1 cellular context compared by ENCODE assay signal in genomic region chr2:9086465-9086864, GRCh38.
TF ChIP-seq lines count a peak whose summit lies in the region.

No MANE protein-coding gene starts in this region.

TF ChIP-seq in IMR-90, 13 proteins besides CTCF, POLR2A, EP300 and RAD21:
- TF ChIP-seq MAZ (IDR thresholded peaks at IDR 0.05; ENCODE audit: borderline replicate concordance, low read depth, low read length) (no peak), CEBPB (IDR thresholded peaks at IDR 0.05; ENCODE audit: low read depth, low read length) (peak; percentile 87), NFE2L2 (IDR thresholded peaks at IDR 0.05; ENCODE audit: low read depth, low read length) (no peak), CHD1 (IDR thresholded peaks at IDR 0.05; ENCODE audit: low read depth, low read length) (no peak), SMC3 (IDR thresholded peaks at IDR 0.05; ENCODE audit: low read depth, low read length) (no peak), FOS (IDR thresholded peaks at IDR 0.05; ENCODE audit: low read depth, low read length) (no peak)
